In genomic region chr14:76647699-76648298, GRCh38 we compare ENCODE assay signal across 9 cellular contexts.
DNase-seq lines count a peak whose midpoint lies in the region; ATAC-seq, FAIRE-seq and TF ChIP-seq lines count a peak whose summit lies in the region.
"Had no signal": no experiment of that assay in that cellular context is flagged by ENCODE, and none has a peak within 500 bp of the region (broad histone marks: within the 10 kb centered on the region; RNA-seq: fewer than 3 reads in every experiment).

No MANE protein-coding gene starts in this region.

- no peaks in the 10 kb centered on the region for H3K9me2 ChIP-seq in OCI-LY7 (ENCODE audit: insufficient read depth, low read length)

- H3K27ac ChIP-seq in OCI-LY7 (ENCODE audit: low read depth, low read length, poor library complexity, severe bottlenecking) = no peak overlapping the region
- H3K27ac ChIP-seq in left lung = no peak overlapping the region
- H3K27ac ChIP-seq: epithelial cell of prostate had no signal

- no TSS peak for BruUV-seq in OCI-LY7 (replicated peaks; lab: Mats Ljungman, UMichigan)

- peak; percentile 88 for ATAC-seq in left lung
- no peak for ATAC-seq in activated CD4-positive, CD25-positive, alpha-beta regulatory T cell treated with anti-CD3 and anti-CD28 coated beads, Interleukin-2, amount 50 U/mL, for 24 hours

- H3K4me1 ChIP-seq in OCI-LY7 (ENCODE audit: insufficient read depth, low read length, poor library complexity, severe bottlenecking) (no peaks in the 10 kb centered on the region), left lung (no peaks in the 10 kb centered on the region)

- CTCF ChIA-PET in OCI-LY7 (lab: Charles Lee; ENCODE audit: unreplicated experiment) = no interaction called here

- H3K9me3 Mint-ChIP-seq in chondrocyte (ENCODE audit: low read depth) = no peaks in the 10 kb centered on the region

- POLR2A ChIA-PET in OCI-LY7 (lab: Charles Lee) = no interaction called here

- no peak overlapping the region for H2AFZ ChIP-seq in OCI-LY7 (ENCODE audit: low read length)

- peak; percentile 17 for DNase-seq in stimulated activated CD4-positive, alpha-beta T cell treated with anti-CD3 and anti-CD28 coated beads, Interleukin-15, amount 100 ng/mL, for 24 hours
- no peak for DNase-seq in stimulated activated CD4-positive, alpha-beta T cell treated with anti-CD3 and anti-CD28 coated beads, Interleukin-4, amount 100 ng/mL, for 1 hour
- peak; percentile 52 for DNase-seq in KBM-7
- peak; percentile 65 for DNase-seq in OCI-LY7 (ENCODE audit: low spot score)
- no peak for DNase-seq in chondrocyte (ENCODE audit: low spot score)
- DNase-seq in left lung = no peak
- peak; percentile 82 for DNase-seq in urothelium cell line (ENCODE audit: low spot score)

- no peaks in the 10 kb centered on the region for H3K36me3 Mint-ChIP-seq in chondrocyte (ENCODE audit: low read depth)

- no peaks in the 10 kb centered on the region for H4K20me1 ChIP-seq in OCI-LY7 (ENCODE audit: insufficient read depth, low read length)

- H3K4me3 ChIP-seq in OCI-LY7 (ENCODE audit: low read depth, low read length, poor library complexity, severe bottlenecking) = no peak overlapping the region
- no peak overlapping the region for H3K4me3 ChIP-seq in left lung

- peaks cover 9% of the 10 kb centered on the region for H3K27me3 Mint-ChIP-seq in chondrocyte (ENCODE audit: low read depth)

- H3K27ac Mint-ChIP-seq in chondrocyte (ENCODE audit: unreplicated experiment) = no peak overlapping the region

- intact Hi-C loops in OCI-LY7 (cut with micrococcal nuclease; ENCODE audit: unreplicated experiment) (loop anchor here (1.0 kb wide), 1 partner anchor 191 kb away; no protein-coding TSS in a partner anchor), left lung (cut with DNase I) (no loop called here)

- in situ Hi-C loops in KBM-7 (cut with MboI; ENCODE audit: low pct_unique_long_range_greater_than_20kb, low sequenced_read_pairs) = no loop called here

- H3K36me3 ChIP-seq in OCI-LY7 (ENCODE audit: insufficient read depth, low read length) = no peaks in the 10 kb centered on the region
- H3K36me3 ChIP-seq in left lung = no peaks in the 10 kb centered on the region

- H3K4me3 Mint-ChIP-seq in chondrocyte (ENCODE audit: unreplicated experiment) = no peak overlapping the region

- peak; percentile 86 for TF ChIP-seq CTCF in OCI-LY7 (conservative IDR thresholded peaks at IDR 0.05; ENCODE audit: low read length)
- TF ChIP-seq CTCF in chondrocyte (IDR thresholded peaks at IDR 0.05) = peak; percentile 86
- TF ChIP-seq CTCF in left lung (IDR thresholded peaks at IDR 0.05) = peak; percentile 73 to 76

- no peaks in the 10 kb centered on the region for H3K9me3 ChIP-seq in OCI-LY7 (ENCODE audit: low read length)
- no peaks in the 10 kb centered on the region for H3K9me3 ChIP-seq in left lung

- H3K27me3 ChIP-seq in left lung = no peaks in the 10 kb centered on the region

- H3K4me2 ChIP-seq in OCI-LY7 (ENCODE audit: low read length) = no peak overlapping the region

- FAIRE-seq in urothelium cell line (lab: Jason Lieb, UNC) = no peak

- H3K4me1 Mint-ChIP-seq in chondrocyte (ENCODE audit: low read depth) = no peaks in the 10 kb centered on the region

- H3K79me2 ChIP-seq in OCI-LY7 (ENCODE audit: insufficient read depth, low read depth, low read length) = no peaks in the 10 kb centered on the region

Comparison
In these comparisons a context has a peak if more than half of its experiments do, and no peak if none do; other contexts are left out.
1. DNase-seq: peak in stimulated activated CD4-positive, alpha-beta T cell treated with anti-CD3 and anti-CD28 coated beads, Interleukin-15, amount 100 ng/mL, for 24 hours (single experiment), KBM-7 (single experiment), OCI-LY7 (single experiment) and urothelium cell line (single experiment); none in stimulated activated CD4-positive, alpha-beta T cell treated with anti-CD3 and anti-CD28 coated beads, Interleukin-4, amount 100 ng/mL, for 1 hour (single experiment), chondrocyte (single experiment) and left lung (0 of 2).
2. Peak in every context shown above with its lines, with median percentiles within 50 percentile points of each other: CTCF ChIP-seq.